3 cellular contexts compared by ENCODE assay signal in the genomic region with DNA sequence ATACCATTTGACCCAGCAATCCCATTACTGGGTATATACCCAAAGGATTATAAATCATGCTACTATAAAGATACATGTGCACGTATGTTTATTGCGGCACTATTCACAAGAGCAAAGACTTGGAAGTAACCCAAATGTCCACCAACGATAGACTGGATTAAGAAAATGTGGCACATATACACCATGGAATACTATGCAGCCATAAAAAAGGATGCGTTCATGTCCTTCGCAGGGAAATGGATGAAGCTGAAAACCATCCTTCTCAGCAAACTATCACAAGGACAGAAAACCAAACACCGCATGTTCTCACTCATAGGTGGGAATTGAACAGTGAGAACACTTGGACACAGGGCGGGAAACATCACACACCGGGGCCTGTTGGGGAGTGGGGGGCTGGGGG. TPM values are rescaled to one million over a fixed set of nuclear protein-coding genes. Genes with fewer than 3 reads are reported as not detected.
"Had no signal": no experiment of that assay in that cellular context is flagged by ENCODE, and none has a peak within 500 bp of the region (broad histone marks: within the 10 kb centered on the region; RNA-seq: fewer than 3 reads in every experiment).

No MANE protein-coding gene starts in this region.

RNA-seq across cellular contexts. Expression of gene KCTD14, which starts 36.6 kb away (rescaled TPM):
- total RNA-seq: OCI-LY7, Right ventricle myocardium superior, SK-MEL-5 had no signal
